Comparison of ENCODE assay signal across 29 cellular contexts in the genomic region with DNA sequence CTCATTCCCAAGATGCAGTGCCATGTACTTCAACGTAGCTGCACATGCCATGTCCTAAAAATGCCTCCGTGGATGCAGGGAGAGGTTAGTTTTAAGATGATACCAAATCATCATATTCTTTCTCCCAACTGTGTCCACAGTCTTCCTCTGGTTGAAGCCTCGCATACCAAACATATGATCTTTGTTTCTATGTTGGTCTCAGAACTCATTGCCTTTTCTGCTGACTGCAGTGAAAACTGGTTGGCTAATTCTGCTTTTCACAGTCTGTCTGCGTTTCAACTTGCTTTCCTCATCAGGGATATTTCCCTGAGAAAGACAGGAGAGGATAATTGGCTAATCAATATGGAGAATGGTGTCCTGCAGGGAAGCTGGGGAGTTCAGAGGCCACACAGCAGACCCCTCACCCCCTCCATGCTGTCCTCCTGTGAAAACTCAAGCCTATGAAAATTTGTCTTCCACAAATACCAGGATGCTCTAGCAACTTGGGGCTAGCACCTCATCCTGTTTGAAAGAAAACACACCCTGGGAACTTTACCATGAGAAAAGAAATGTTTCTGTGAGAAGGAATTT.
DNase-seq lines count a peak whose midpoint lies in the region; ATAC-seq, FAIRE-seq and TF ChIP-seq lines count a peak whose summit lies in the region.
"Had no signal": no experiment of that assay in that cellular context is flagged by ENCODE, and none has a peak within 500 bp of the region (broad histone marks: within the 10 kb centered on the region; RNA-seq: fewer than 3 reads in every experiment).

No MANE protein-coding gene starts in this region.

- no peak overlapping the region for H2BK12ac ChIP-seq in mesenchymal stem cell (ENCODE audit: low read length in 2 of 2)

- H2BK5ac ChIP-seq in mesenchymal stem cell (ENCODE audit: low read depth, low read length, poor library complexity, severe bottlenecking), result no peak overlapping the region

- H3K4me3 ChIP-seq in HepG2 (replicated peaks in 1 of 3; ENCODE audit: insufficient read depth in 1 of 3, low read depth in 2 of 3, low read length in 3 of 3) (no peak overlapping the region), right lobe of liver (no peak overlapping the region), choroid plexus epithelial cell (ENCODE audit: low read depth, low read length) (no peak overlapping the region), mesenchymal stem cell (ENCODE audit: insufficient read depth in 1 of 2, low read depth in 1 of 2, low read length in 2 of 2) (no peak overlapping the region)
- H3K4me3 ChIP-seq: coronary artery, mucosa of descending colon, smooth muscle cell had no signal

- H3K9me3 ChIP-seq in HepG2 (ENCODE audit: low read length) (no peaks in the 10 kb centered on the region), right lobe of liver (no peaks in the 10 kb centered on the region), mesenchymal stem cell (ENCODE audit: control insufficient read depth, low read length) (no peaks in the 10 kb centered on the region)
- H3K9me3 ChIP-seq: mucosa of descending colon had no signal

- no peak overlapping the region for H3K14ac ChIP-seq in mesenchymal stem cell (ENCODE audit: low read length in 2 of 2)

- intact Hi-C loops in HepG2 (cut with micrococcal nuclease; ENCODE audit: unreplicated experiment) (no loop called here), right lobe of liver (cut with DNase I) (no loop called here), posterior cingulate gyrus (cut with DNase I) (no loop called here)

- no peak for TF ChIP-seq EP300 in HepG2 (IDR thresholded peaks at IDR 0.05; ENCODE audit: low read depth in 2 of 2, low read length in 2 of 2)
- TF ChIP-seq EP300 in HepG2 (CRISPR knock-in tag; IDR thresholded peaks at IDR 0.05; ENCODE audit: borderline replicate concordance), result no peak

- no peaks in the 10 kb centered on the region for H3K79me1 ChIP-seq in mesenchymal stem cell (replicated peaks; ENCODE audit: low read length, poor library complexity, severe bottlenecking)

- no peak overlapping the region for H4K8ac ChIP-seq in mesenchymal stem cell (ENCODE audit: low read length)

- H3K4me2 ChIP-seq in HepG2 (ENCODE audit: low read depth, low read length) (no peak overlapping the region), mesenchymal stem cell (ENCODE audit: low read length, poor library complexity, severe bottlenecking) (no peak overlapping the region)
- H3K4me2 ChIP-seq: smooth muscle cell had no signal

- no TSS peak for BruUV-seq in HepG2 (replicated peaks; lab: Mats Ljungman, UMichigan)

- no peaks in the 10 kb centered on the region for H3K79me2 ChIP-seq in HepG2 (ENCODE audit: insufficient read depth, low read length)

- H3K18ac ChIP-seq in mesenchymal stem cell (ENCODE audit: low read depth in 1 of 2, low read length in 2 of 2), result no peak overlapping the region

- FAIRE-seq in HepG2 (lab: Jason Lieb, UNC), result no peak
- FAIRE-seq: D721Med, islet of Langerhans had no signal

- no peak overlapping the region for H3K27ac ChIP-seq in HepG2 (ENCODE audit: extremely low read length, insufficient read depth, low read length)
- H3K27ac ChIP-seq in right lobe of liver, result no peak overlapping the region
- H3K27ac ChIP-seq in mesenchymal stem cell (ENCODE audit: low read length, poor library complexity, severe bottlenecking), result peak overlapping the region; percentile 61
- H3K27ac ChIP-seq: coronary artery had no signal

- H3K27me3 ChIP-seq in HepG2 (ENCODE audit: control insufficient read depth in 1 of 2, insufficient read depth in 2 of 2, low read length in 2 of 2) (peaks cover 0 to 29% of the 10 kb centered on the region in 2 experiments; a peak in 2 of 5 replicates), right lobe of liver (no peaks in the 10 kb centered on the region), mesenchymal stem cell (ENCODE audit: control insufficient read depth in 1 of 2, insufficient read depth in 1 of 2, low read length in 2 of 2) (no peaks in the 10 kb centered on the region)

- H2BK15ac ChIP-seq in mesenchymal stem cell (ENCODE audit: low read depth, poor library complexity, severe bottlenecking), result no peak overlapping the region

- H3K9ac ChIP-seq in HepG2 (ENCODE audit: insufficient read depth, low read depth, low read length), result no peak overlapping the region
- no peak overlapping the region for H3K9ac ChIP-seq in mesenchymal stem cell (ENCODE audit: low read length)

- WGBS in HepG2 (ENCODE audit: low lambda C conversion rate), result 3% methylated on average over 4 of the region's 4 CpGs
- WGBS in right lobe of liver (ENCODE audit: insufficient coverage, low coverage, low lambda C conversion rate, missing lambda C conversion rate), result 64% methylated on average over 4 of the region's 4 CpGs
- WGBS in mesenchymal stem cell, result 65% methylated on average over 3 of the region's 4 CpGs

- H3K23ac ChIP-seq in mesenchymal stem cell (ENCODE audit: low read length in 2 of 2), result no peak overlapping the region

- ATAC-seq in HepG2, result no peak
- no peak for ATAC-seq in right lobe of liver
- ATAC-seq: activated CD4-positive, CD25-positive, alpha-beta regulatory T cell treated with anti-CD3 and anti-CD28 coated beads, Interleukin-2, amount 50 U/mL, for 24 hours; activated T-helper 17 cell treated with anti-CD3 and anti-CD28 coated beads, Interleukin-2, amount 50 U/mL, for 72 hours; effector memory CD8-positive, alpha-beta T cell; mucosa of descending colon; natural killer cell treated with Interleukin-12 subunit alpha and Interleukin-12 subunit beta and Interleukin-15 and Interleukin-18, amount 100 ng/mL, for 72 hours; Right ventricle myocardium inferior; SK-N-SH treated with all-trans-retinoic acid at 6 μM for 48 hours; stimulated activated naive CD8-positive, alpha-beta T cell treated with anti-CD3 and anti-CD28 coated beads, Interleukin-15, Interleukin-2, amounts not matched to agents 100 U/mL and 50 U/mL, for 24 hours had no signal

- H2AFZ ChIP-seq in HepG2 (ENCODE audit: low read length) (no peak overlapping the region), mesenchymal stem cell (ENCODE audit: low read depth, low read length) (no peak overlapping the region)

- no peaks in the 10 kb centered on the region for H4K20me1 ChIP-seq in HepG2 (ENCODE audit: insufficient read depth, low read length)

- POLR2A ChIA-PET in HepG2 (lab: Yijun Ruan, JAX), result no interaction called here

- TF ChIP-seq POLR2A in HepG2 (IDR thresholded peaks at IDR 0.05; ENCODE audit: insufficient read depth in 1 of 2, low read depth in 2 of 2, low read length in 2 of 2) (no peak), right lobe of liver (IDR thresholded peaks at IDR 0.05) (no peak)

- in situ Hi-C loops in HepG2 (cut with HindIII; ENCODE audit: extremely low pct_ligation_motif_present, low pct_unique_long_range_greater_than_20kb), result no loop called here

- CTCF ChIA-PET in HepG2 (lab: Yijun Ruan, JAX; ENCODE audit: low intra/inter-chr PET ratio, low total read pairs), result no interaction called here

- no peak overlapping the region for H4K91ac ChIP-seq in mesenchymal stem cell (ENCODE audit: low read length)

- DNase-seq in HepG2 (ENCODE audit: low spot score) (no peak), right lobe of liver (no peak), choroid plexus epithelial cell (ENCODE audit: low read depth) (peak; percentile 71), mesenchymal stem cell (no peak), DMS53 (lab: John Stamatoyannopoulos, UW) (no peak), GM20000 (ENCODE audit: low spot score) (no peak), A172 (ENCODE audit: low spot score) (no peak), posterior cingulate gyrus (no peak)
- DNase-seq: activated CD4-positive, alpha-beta T cell treated with anti-CD3 and anti-CD28 coated beads, Interleukin-2, amount 50 U/mL, for 48 hours; activated naive CD4-positive, alpha-beta T cell treated with anti-CD3 and anti-CD28 coated beads, Interleukin-2, amount 10 ng/mL, durations not matched to agents 7 days and 5 days; amygdala; CD4-positive, alpha-beta memory T cell; effector memory CD8-positive, alpha-beta T cell; erythroblast; GOT3; hypothalamus; mucosa of descending colon; NCI-H1694; stimulated activated CD4-positive, alpha-beta T cell treated with anti-CD3 and anti-CD28 coated beads, Interleukin-2, amount 100 ng/mL, for 24 hours; stimulated activated naive CD8-positive, alpha-beta T cell treated with anti-CD3 and anti-CD28 coated beads, Interleukin-15, Interleukin-2, amounts not matched to agents 100 U/mL and 50 U/mL, for 24 hours had no signal

- TF ChIP-seq RAD21 in HepG2 (CRISPR knock-in tag; IDR thresholded peaks at IDR 0.05), result no peak

- H3K4me1 ChIP-seq in HepG2 (ENCODE audit: insufficient read depth, low read length), result no peaks in the 10 kb centered on the region
- H3K4me1 ChIP-seq in right lobe of liver, result no peaks in the 10 kb centered on the region
- H3K4me1 ChIP-seq in mesenchymal stem cell (ENCODE audit: control insufficient read depth, insufficient read depth, low read depth, low read length), result peaks cover 8% of the 10 kb centered on the region

- H3K4ac ChIP-seq in mesenchymal stem cell (ENCODE audit: low read depth in 1 of 2, low read length in 2 of 2), result no peak overlapping the region

- H2AK5ac ChIP-seq in mesenchymal stem cell (ENCODE audit: low read length, severe bottlenecking), result no peak overlapping the region

- H2BK120ac ChIP-seq in mesenchymal stem cell (ENCODE audit: low read depth, low read length), result no peak overlapping the region

- no peak for TF ChIP-seq CTCF in HepG2 (CRISPR knock-in tag; IDR thresholded peaks at IDR 0.05)
- no peak for TF ChIP-seq CTCF in right lobe of liver (IDR thresholded peaks at IDR 0.05)
- TF ChIP-seq CTCF in choroid plexus epithelial cell (conservative IDR thresholded peaks at IDR 0.05; ENCODE audit: low read depth, low read length), result no peak
- TF ChIP-seq CTCF in GM20000 (IDR thresholded peaks at IDR 0.05; ENCODE audit: extremely low read depth, missing control alignments), result no peak

- H3K36me3 ChIP-seq in HepG2 (replicated peaks in 1 of 2; ENCODE audit: control insufficient read depth in 1 of 2, insufficient read depth in 2 of 2, low read length in 2 of 2) (no peaks in the 10 kb centered on the region), right lobe of liver (no peaks in the 10 kb centered on the region), mesenchymal stem cell (ENCODE audit: control insufficient read depth in 1 of 2, insufficient read depth in 2 of 2, low read depth in 1 of 2, low read length in 2 of 2) (no peaks in the 10 kb centered on the region)

TF ChIP-seq in HepG2, 621 proteins besides CTCF, POLR2A, EP300 and RAD21 (continues in another document):
- TF ChIP-seq, protein P1, sequence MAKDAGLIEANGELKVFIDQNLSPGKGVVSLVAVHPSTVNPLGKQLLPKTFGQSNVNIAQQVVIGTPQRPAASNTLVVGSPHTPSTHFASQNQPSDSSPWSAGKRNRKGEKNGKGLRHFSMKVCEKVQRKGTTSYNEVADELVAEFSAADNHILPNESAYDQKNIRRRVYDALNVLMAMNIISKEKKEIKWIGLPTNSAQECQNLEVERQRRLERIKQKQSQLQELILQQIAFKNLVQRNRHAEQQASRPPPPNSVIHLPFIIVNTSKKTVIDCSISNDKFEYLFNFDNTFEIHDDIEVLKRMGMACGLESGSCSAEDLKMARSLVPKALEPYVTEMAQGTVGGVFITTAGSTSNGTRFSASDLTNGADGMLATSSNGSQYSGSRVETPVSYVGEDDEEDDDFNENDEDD (CRISPR knock-in tag; IDR thresholded peaks at IDR 0.05; ENCODE audit: borderline replicate concordance), result no peak
- TF ChIP-seq MAFK (conservative IDR thresholded peaks at IDR 0.05 in 1 of 2, IDR thresholded peaks at IDR 0.05 in 1 of 2; ENCODE audit: low read length in 2 of 2), result peak; percentile 91 to 92
